33 cellular contexts compared by ENCODE assay signal in genomic region chr12:22993639-22994038, GRCh38.
DNase-seq lines count a peak whose midpoint lies in the region; ATAC-seq, FAIRE-seq and TF ChIP-seq lines count a peak whose summit lies in the region.
"Had no signal": no experiment of that assay in that cellular context is flagged by ENCODE, and none has a peak within 500 bp of the region (broad histone marks: within the 10 kb centered on the region; RNA-seq: fewer than 3 reads in every experiment).

No MANE protein-coding gene starts in this region.

- H3K4me3 ChIP-seq in BLaER1 (no peak overlapping the region), endodermal cell (ENCODE audit: low read length) (no peak overlapping the region)
- H3K4me3 ChIP-seq: right lobe of liver, tibial artery had no signal

- peaks cover 10% of the 10 kb centered on the region for H3K9me3 Mint-ChIP-seq in endodermal cell
- peaks cover 6% of the 10 kb centered on the region for H3K9me3 Mint-ChIP-seq in nephron progenitor cell
- H3K9me3 Mint-ChIP-seq: activated T-helper 17 cell treated with anti-CD3 and anti-CD28 coated beads, Interleukin-2, amount 50 U/mL, for 72 hours; T-helper 2 cell treated with Interferon-gamma antibody and Interleukin-4, amounts not matched to agents 5 μg/mL and 100 μg/mL, for 36 hours had no signal

- H3K4me3 Mint-ChIP-seq in endodermal cell (no peak overlapping the region), nephron progenitor cell (no peak overlapping the region)
- H3K4me3 Mint-ChIP-seq: activated CD4-positive, alpha-beta T cell treated with anti-CD3 and anti-CD28 coated beads for 36 hours; activated CD8-positive, alpha-beta T cell treated with anti-CD3 and anti-CD28 coated beads, Interleukin-2, amount 10 ng/mL, durations not matched to agents 7 days and 5 days; activated T-helper 17 cell treated with anti-CD3 and anti-CD28 coated beads, Interleukin-2, amount 50 U/mL, for 72 hours; CD4-positive, CD25-positive, alpha-beta regulatory T cell; mesothelial cell of epicardium; T-helper 2 cell treated with Interferon-gamma antibody and Interleukin-4, amounts not matched to agents 5 μg/mL and 100 μg/mL, for 36 hours had no signal

- no peak for FAIRE-seq in GM12891 (lab: Jason Lieb, UNC)
- FAIRE-seq: A204.1, GM18507, GM19239, H54 had no signal

- DNase-seq in M059J (ENCODE audit: low read depth) (peak; percentile 11), NCI-H526 treated with DMSO at 0.1 percent for 48 hours (lab: John Stamatoyannopoulos, UW) (peak; percentile 4), endodermal cell (no peak), GM12891 (ENCODE audit: insufficient read length, low spot score) (no peak), nephron progenitor cell (no peak)
- no peak for DNase-seq in activated CD4-positive, alpha-beta T cell treated with anti-CD3 and anti-CD28 coated beads, Interleukin-2, amount 50 U/mL, for 1 hour
- DNase-seq: activated CD4-positive, alpha-beta T cell treated with anti-CD3 and anti-CD28 coated beads for 36 hours; activated CD8-positive, alpha-beta T cell treated with anti-CD3 and anti-CD28 coated beads, Interleukin-2, amount 10 ng/mL, durations not matched to agents 7 days and 5 days; activated naive CD4-positive, alpha-beta T cell treated with anti-CD3 and anti-CD28 coated beads, Interleukin-2, amount 50 U/mL, for 16 hours; caudate nucleus; CD4-positive, CD25-positive, alpha-beta regulatory T cell; cortex of kidney; effector memory CD4-positive, alpha-beta T cell; head of caudate nucleus; islet precursor cell; left ventricle myocardium superior; NCI-H1436 treated with DMSO at 0.1 percent for 48 hours; NCI-H2227 treated with DMSO at 0.1 percent for 48 hours; posterior cingulate gyrus; right lobe of liver; Right ventricle myocardium superior; stimulated activated CD4-positive, alpha-beta T cell treated with anti-CD3 and anti-CD28 coated beads, Interleukin-12 subunit alpha, Interleukin-12 subunit beta, amount 100 ng/mL, for 4 hours; stimulated activated CD4-positive, alpha-beta T cell treated with anti-CD3 and anti-CD28 coated beads, Interleukin-2, amount 100 ng/mL, for 48 hours; tibial artery had no signal

- peak overlapping the region; percentile 3 for H3K27ac Mint-ChIP-seq in endodermal cell
- H3K27ac Mint-ChIP-seq in nephron progenitor cell, result no peak overlapping the region
- H3K27ac Mint-ChIP-seq: activated CD4-positive, alpha-beta T cell treated with anti-CD3 and anti-CD28 coated beads for 36 hours; activated CD8-positive, alpha-beta T cell treated with anti-CD3 and anti-CD28 coated beads, Interleukin-2, amount 10 ng/mL, durations not matched to agents 7 days and 5 days; activated T-helper 17 cell treated with anti-CD3 and anti-CD28 coated beads, Interleukin-2, amount 50 U/mL, for 72 hours; CD4-positive, CD25-positive, alpha-beta regulatory T cell; mesothelial cell of epicardium; T-helper 2 cell treated with Interferon-gamma antibody and Interleukin-4, amounts not matched to agents 5 μg/mL and 100 μg/mL, for 36 hours had no signal

- TF ChIP-seq CTCF in endodermal cell (conservative IDR thresholded peaks at IDR 0.05) (no peak), nephron progenitor cell (IDR thresholded peaks at IDR 0.05) (no peak)

- H4K20me1 ChIP-seq in BLaER1, result no peaks in the 10 kb centered on the region

- H3K9me3 ChIP-seq in BLaER1 (no peaks in the 10 kb centered on the region), endodermal cell (ENCODE audit: control insufficient read depth, low read length) (peaks cover 12% of the 10 kb centered on the region)
- H3K9me3 ChIP-seq: right lobe of liver had no signal

- H3K27ac ChIP-seq in BLaER1 (no peak overlapping the region), endodermal cell (ENCODE audit: low read depth, low read length) (no peak overlapping the region)
- H3K27ac ChIP-seq: right lobe of liver, tibial artery had no signal

- no peaks in the 10 kb centered on the region for H3K36me3 ChIP-seq in BLaER1
- peaks cover 59% of the 10 kb centered on the region for H3K36me3 ChIP-seq in endodermal cell (ENCODE audit: control insufficient read depth, insufficient read depth, low read length)
- H3K36me3 ChIP-seq: right lobe of liver, tibial artery had no signal

- TF ChIP-seq POLR2A in GM12891 (IDR thresholded peaks at IDR 0.05; ENCODE audit: low read depth, low read length), result no peak

- H3K9ac ChIP-seq in BLaER1 (no peak overlapping the region), endodermal cell (ENCODE audit: extremely low read depth, low read length, poor library complexity, severe bottlenecking) (no peak overlapping the region)

- 80 to 100% methylated on average over 1 to 3 of the region's 3 CpGs for WGBS in endodermal cell (ENCODE audit: insufficient coverage in 1 of 2, insufficient read length in 1 of 2), 2 experiments

- H3K27me3 ChIP-seq in BLaER1, result no peaks in the 10 kb centered on the region
- no peaks in the 10 kb centered on the region for H3K27me3 ChIP-seq in endodermal cell (ENCODE audit: control insufficient read depth, insufficient read depth, low read length, poor library complexity, severe bottlenecking)
- H3K27me3 ChIP-seq: right lobe of liver, tibial artery had no signal

- no peak for ATAC-seq in HG03571 (IDR thresholded peaks at IDR 0.05; ENCODE audit: unreplicated experiment)
- ATAC-seq: activated CD4-positive, alpha-beta T cell treated with anti-CD3 and anti-CD28 coated beads for 36 hours; activated CD8-positive, alpha-beta T cell treated with anti-CD3 and anti-CD28 coated beads, Interleukin-2, amount 10 ng/mL, durations not matched to agents 7 days and 5 days; activated T-helper 17 cell treated with anti-CD3 and anti-CD28 coated beads, Interleukin-2, amount 50 U/mL, for 72 hours; left ventricle myocardium superior had no signal

- peaks cover 33% of the 10 kb centered on the region for H3K4me1 Mint-ChIP-seq in endodermal cell
- H3K4me1 Mint-ChIP-seq in nephron progenitor cell, result peaks cover 10% of the 10 kb centered on the region
- H3K4me1 Mint-ChIP-seq: activated CD4-positive, alpha-beta T cell treated with anti-CD3 and anti-CD28 coated beads for 36 hours; activated T-helper 17 cell treated with anti-CD3 and anti-CD28 coated beads, Interleukin-2, amount 50 U/mL, for 72 hours; CD4-positive, CD25-positive, alpha-beta regulatory T cell had no signal

- H3K36me3 Mint-ChIP-seq in endodermal cell (ENCODE audit: low read depth) (peaks cover 52% of the 10 kb centered on the region), nephron progenitor cell (ENCODE audit: low read depth) (no peaks in the 10 kb centered on the region)
- H3K36me3 Mint-ChIP-seq: CD4-positive, CD25-positive, alpha-beta regulatory T cell; mesothelial cell of epicardium had no signal

- H3K27me3 Mint-ChIP-seq in endodermal cell (ENCODE audit: insufficient read depth) (no peaks in the 10 kb centered on the region), nephron progenitor cell (ENCODE audit: low read depth, poor library complexity) (peaks cover 6% of the 10 kb centered on the region)
- H3K27me3 Mint-ChIP-seq: activated CD4-positive, alpha-beta T cell treated with anti-CD3 and anti-CD28 coated beads for 36 hours; activated T-helper 17 cell treated with anti-CD3 and anti-CD28 coated beads, Interleukin-2, amount 50 U/mL, for 72 hours; CD4-positive, CD25-positive, alpha-beta regulatory T cell had no signal

- H3K4me1 ChIP-seq in BLaER1, result 0 out of 2 replicates have a peak, but pooled peaks cover 6% of the 10 kb centered on the region
- H3K4me1 ChIP-seq in endodermal cell (ENCODE audit: control insufficient read depth, insufficient read depth, low read length), result no peaks in the 10 kb centered on the region
- H3K4me1 ChIP-seq: right lobe of liver had no signal

- peak overlapping the region; percentile 15; the same call in 1 of the 2 replicates for H3K4me2 ChIP-seq in BLaER1

TF ChIP-seq in GM12891, 5 proteins besides CTCF, POLR2A, EP300 and RAD21:
- TF ChIP-seq POLR2AphosphoS5 (IDR thresholded peaks at IDR 0.05; ENCODE audit: low read depth, low read length), result no peak
- TF ChIP-seq SPI1 (IDR thresholded peaks at IDR 0.05; ENCODE audit: low read depth, low read length), result no peak
- TF ChIP-seq POU2F2 (IDR thresholded peaks at IDR 0.05; ENCODE audit: low read depth, low read length), result no peak
- no peak for TF ChIP-seq TAF1 (IDR thresholded peaks at IDR 0.05; ENCODE audit: low read depth, low read length)

Comparison
In these comparisons a context has a peak if more than half of its experiments do, and no peak if none do; other contexts are left out.
1. DNase-seq: peak in M059J (single experiment) and NCI-H526 treated with DMSO at 0.1 percent for 48 hours (single experiment); none in endodermal cell (single experiment), activated CD4-positive, alpha-beta T cell treated with anti-CD3 and anti-CD28 coated beads, Interleukin-2, amount 50 U/mL, for 1 hour (single experiment), GM12891 (single experiment) and nephron progenitor cell (single experiment).